In the genomic region with DNA sequence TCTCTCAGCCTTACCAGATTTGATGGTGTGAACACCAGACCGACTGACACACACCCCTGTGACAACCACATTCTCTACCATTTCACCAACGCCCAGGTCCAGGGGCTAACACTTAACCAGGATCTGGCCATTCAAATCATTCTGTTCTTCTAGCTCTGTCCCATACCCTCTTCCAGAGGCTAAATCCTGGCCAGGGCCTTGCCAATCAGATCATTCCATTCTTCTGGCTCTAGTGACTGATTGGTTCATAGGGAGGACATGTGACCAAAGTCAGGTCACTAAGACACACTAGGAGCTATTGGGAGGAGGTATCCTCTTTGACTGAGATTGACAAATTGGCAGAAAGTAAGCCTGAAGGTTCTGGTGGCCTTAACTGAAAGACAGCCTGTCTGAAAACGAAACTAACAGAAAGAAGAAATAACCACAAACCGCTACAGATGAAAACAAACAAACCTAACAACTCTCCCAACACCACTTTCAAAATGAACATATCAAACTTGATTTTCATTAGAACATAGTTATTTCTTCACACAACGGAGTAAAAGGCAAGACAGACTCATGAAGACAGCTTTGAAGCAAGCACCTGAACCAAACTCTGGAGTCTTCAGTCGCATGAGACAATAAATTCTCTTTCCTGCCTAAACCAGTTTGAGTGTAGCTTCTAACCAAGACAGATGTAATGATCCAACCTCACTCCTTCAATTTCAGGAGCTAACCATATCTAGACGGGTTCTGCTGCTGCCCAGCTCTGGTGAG, we compare ENCODE assay signal across 1 cellular context.
TF ChIP-seq lines count a peak whose summit lies in the region.

No MANE protein-coding gene starts in this region.

TF ChIP-seq in GM12878, 131 proteins besides CTCF, POLR2A, EP300 and RAD21 (continued from another document):
- TF ChIP-seq, protein P1, sequence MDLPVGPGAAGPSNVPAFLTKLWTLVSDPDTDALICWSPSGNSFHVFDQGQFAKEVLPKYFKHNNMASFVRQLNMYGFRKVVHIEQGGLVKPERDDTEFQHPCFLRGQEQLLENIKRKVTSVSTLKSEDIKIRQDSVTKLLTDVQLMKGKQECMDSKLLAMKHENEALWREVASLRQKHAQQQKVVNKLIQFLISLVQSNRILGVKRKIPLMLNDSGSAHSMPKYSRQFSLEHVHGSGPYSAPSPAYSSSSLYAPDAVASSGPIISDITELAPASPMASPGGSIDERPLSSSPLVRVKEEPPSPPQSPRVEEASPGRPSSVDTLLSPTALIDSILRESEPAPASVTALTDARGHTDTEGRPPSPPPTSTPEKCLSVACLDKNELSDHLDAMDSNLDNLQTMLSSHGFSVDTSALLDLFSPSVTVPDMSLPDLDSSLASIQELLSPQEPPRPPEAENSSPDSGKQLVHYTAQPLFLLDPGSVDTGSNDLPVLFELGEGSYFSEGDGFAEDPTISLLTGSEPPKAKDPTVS (IDR thresholded peaks at IDR 0.05; ENCODE audit: low read depth, low read length), result no peak
- TF ChIP-seq RB1 (IDR thresholded peaks at IDR 0.05; ENCODE audit: borderline replicate concordance) (no peak), HDAC6 (IDR thresholded peaks at IDR 0.05; ENCODE audit: unreplicated experiment) (no peak), WRNIP1 (IDR thresholded peaks at IDR 0.05; ENCODE audit: borderline replicate concordance, low read depth, low read length) (no peak), BCL3 (IDR thresholded peaks at IDR 0.05; ENCODE audit: borderline replicate concordance, insufficient read depth, low read depth, low read length, poor library complexity, severe bottlenecking) (no peak), EED (IDR thresholded peaks at IDR 0.05; ENCODE audit: low read depth) (0 out of 2 replicates have a peak, but pooled peaks have one; percentile 34), SREBF1 (IDR thresholded peaks at IDR 0.05; ENCODE audit: low read length) (no peak), PAX8 (IDR thresholded peaks at IDR 0.05) (no peak), ZSCAN29 (IDR thresholded peaks at IDR 0.05) (no peak), NR2F1 (conservative IDR thresholded peaks at IDR 0.05) (peak; percentile 34; the same call in 1 of the 2 replicates), IRF4 (IDR thresholded peaks at IDR 0.05; ENCODE audit: low read depth, low read length) (peak; percentile 86), MTA2 (IDR thresholded peaks at IDR 0.05; ENCODE audit: low read depth) (peak; percentile 97), RCOR1 (conservative IDR thresholded peaks at IDR 0.05; ENCODE audit: low read depth, low read length) (peak; percentile 64; the same call in 1 of the 2 replicates), RAD51 (IDR thresholded peaks at IDR 0.05) (peak; percentile 88), POU2F2 (IDR thresholded peaks at IDR 0.05; ENCODE audit: borderline replicate concordance, low read depth, low read length) (no peak), PML (IDR thresholded peaks at IDR 0.05; ENCODE audit: low read length) (no peak), NFYA (IDR thresholded peaks at IDR 0.05; ENCODE audit: borderline replicate concordance, low read depth, low read length) (peak; percentile 18; the same call in 1 of the 2 replicates), MEF2B (IDR thresholded peaks at IDR 0.05; ENCODE audit: partially characterized antibody, poor library complexity, severe bottlenecking) (peak; percentile 58), BCL11A (IDR thresholded peaks at IDR 0.05; ENCODE audit: low read depth, low read length) (peak; percentile 74), E2F4 (IDR thresholded peaks at IDR 0.05; ENCODE audit: low read depth, low read length) (no peak), FOXM1 (IDR thresholded peaks at IDR 0.05; ENCODE audit: low read depth, low read length) (0 out of 2 replicates have a peak, but pooled peaks have one; percentile 22), DPF2 (IDR thresholded peaks at IDR 0.05) (peak; percentile 89), NFIC (IDR thresholded peaks at IDR 0.05; ENCODE audit: low read depth, low read length) (peak; percentile 84; the same call in 1 of the 2 replicates), SUZ12 (IDR thresholded peaks at IDR 0.05; ENCODE audit: unreplicated experiment) (no peak), BACH1 (IDR thresholded peaks at IDR 0.05; ENCODE audit: borderline replicate concordance) (peak; percentile 36; the same call in 1 of the 2 replicates)
- TF ChIP-seq, protein P2, sequence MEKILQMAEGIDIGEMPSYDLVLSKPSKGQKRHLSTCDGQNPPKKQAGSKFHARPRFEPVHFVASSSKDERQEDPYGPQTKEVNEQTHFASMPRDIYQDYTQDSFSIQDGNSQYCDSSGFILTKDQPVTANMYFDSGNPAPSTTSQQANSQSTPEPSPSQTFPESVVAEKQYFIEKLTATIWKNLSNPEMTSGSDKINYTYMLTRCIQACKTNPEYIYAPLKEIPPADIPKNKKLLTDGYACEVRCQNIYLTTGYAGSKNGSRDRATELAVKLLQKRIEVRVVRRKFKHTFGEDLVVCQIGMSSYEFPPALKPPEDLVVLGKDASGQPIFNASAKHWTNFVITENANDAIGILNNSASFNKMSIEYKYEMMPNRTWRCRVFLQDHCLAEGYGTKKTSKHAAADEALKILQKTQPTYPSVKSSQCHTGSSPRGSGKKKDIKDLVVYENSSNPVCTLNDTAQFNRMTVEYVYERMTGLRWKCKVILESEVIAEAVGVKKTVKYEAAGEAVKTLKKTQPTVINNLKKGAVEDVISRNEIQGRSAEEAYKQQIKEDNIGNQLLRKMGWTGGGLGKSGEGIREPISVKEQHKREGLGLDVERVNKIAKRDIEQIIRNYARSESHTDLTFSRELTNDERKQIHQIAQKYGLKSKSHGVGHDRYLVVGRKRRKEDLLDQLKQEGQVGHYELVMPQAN (conservative IDR thresholded peaks at IDR 0.05), result no peak
- TF ChIP-seq, protein P3, sequence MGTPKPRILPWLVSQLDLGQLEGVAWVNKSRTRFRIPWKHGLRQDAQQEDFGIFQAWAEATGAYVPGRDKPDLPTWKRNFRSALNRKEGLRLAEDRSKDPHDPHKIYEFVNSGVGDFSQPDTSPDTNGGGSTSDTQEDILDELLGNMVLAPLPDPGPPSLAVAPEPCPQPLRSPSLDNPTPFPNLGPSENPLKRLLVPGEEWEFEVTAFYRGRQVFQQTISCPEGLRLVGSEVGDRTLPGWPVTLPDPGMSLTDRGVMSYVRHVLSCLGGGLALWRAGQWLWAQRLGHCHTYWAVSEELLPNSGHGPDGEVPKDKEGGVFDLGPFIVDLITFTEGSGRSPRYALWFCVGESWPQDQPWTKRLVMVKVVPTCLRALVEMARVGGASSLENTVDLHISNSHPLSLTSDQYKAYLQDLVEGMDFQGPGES (IDR thresholded peaks at IDR 0.05), result no peak
- TF ChIP-seq, protein P4, sequence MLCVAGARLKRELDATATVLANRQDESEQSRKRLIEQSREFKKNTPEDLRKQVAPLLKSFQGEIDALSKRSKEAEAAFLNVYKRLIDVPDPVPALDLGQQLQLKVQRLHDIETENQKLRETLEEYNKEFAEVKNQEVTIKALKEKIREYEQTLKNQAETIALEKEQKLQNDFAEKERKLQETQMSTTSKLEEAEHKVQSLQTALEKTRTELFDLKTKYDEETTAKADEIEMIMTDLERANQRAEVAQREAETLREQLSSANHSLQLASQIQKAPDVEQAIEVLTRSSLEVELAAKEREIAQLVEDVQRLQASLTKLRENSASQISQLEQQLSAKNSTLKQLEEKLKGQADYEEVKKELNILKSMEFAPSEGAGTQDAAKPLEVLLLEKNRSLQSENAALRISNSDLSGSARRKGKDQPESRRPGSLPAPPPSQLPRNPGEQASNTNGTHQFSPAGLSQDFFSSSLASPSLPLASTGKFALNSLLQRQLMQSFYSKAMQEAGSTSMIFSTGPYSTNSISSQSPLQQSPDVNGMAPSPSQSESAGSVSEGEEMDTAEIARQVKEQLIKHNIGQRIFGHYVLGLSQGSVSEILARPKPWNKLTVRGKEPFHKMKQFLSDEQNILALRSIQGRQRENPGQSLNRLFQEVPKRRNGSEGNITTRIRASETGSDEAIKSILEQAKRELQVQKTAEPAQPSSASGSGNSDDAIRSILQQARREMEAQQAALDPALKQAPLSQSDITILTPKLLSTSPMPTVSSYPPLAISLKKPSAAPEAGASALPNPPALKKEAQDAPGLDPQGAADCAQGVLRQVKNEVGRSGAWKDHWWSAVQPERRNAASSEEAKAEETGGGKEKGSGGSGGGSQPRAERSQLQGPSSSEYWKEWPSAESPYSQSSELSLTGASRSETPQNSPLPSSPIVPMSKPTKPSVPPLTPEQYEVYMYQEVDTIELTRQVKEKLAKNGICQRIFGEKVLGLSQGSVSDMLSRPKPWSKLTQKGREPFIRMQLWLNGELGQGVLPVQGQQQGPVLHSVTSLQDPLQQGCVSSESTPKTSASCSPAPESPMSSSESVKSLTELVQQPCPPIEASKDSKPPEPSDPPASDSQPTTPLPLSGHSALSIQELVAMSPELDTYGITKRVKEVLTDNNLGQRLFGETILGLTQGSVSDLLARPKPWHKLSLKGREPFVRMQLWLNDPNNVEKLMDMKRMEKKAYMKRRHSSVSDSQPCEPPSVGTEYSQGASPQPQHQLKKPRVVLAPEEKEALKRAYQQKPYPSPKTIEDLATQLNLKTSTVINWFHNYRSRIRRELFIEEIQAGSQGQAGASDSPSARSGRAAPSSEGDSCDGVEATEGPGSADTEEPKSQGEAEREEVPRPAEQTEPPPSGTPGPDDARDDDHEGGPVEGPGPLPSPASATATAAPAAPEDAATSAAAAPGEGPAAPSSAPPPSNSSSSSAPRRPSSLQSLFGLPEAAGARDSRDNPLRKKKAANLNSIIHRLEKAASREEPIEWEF (IDR thresholded peaks at IDR 0.05; ENCODE audit: insufficient replicate concordance, low read depth, low read length), result peak; percentile 49
- TF ChIP-seq, protein P5, sequence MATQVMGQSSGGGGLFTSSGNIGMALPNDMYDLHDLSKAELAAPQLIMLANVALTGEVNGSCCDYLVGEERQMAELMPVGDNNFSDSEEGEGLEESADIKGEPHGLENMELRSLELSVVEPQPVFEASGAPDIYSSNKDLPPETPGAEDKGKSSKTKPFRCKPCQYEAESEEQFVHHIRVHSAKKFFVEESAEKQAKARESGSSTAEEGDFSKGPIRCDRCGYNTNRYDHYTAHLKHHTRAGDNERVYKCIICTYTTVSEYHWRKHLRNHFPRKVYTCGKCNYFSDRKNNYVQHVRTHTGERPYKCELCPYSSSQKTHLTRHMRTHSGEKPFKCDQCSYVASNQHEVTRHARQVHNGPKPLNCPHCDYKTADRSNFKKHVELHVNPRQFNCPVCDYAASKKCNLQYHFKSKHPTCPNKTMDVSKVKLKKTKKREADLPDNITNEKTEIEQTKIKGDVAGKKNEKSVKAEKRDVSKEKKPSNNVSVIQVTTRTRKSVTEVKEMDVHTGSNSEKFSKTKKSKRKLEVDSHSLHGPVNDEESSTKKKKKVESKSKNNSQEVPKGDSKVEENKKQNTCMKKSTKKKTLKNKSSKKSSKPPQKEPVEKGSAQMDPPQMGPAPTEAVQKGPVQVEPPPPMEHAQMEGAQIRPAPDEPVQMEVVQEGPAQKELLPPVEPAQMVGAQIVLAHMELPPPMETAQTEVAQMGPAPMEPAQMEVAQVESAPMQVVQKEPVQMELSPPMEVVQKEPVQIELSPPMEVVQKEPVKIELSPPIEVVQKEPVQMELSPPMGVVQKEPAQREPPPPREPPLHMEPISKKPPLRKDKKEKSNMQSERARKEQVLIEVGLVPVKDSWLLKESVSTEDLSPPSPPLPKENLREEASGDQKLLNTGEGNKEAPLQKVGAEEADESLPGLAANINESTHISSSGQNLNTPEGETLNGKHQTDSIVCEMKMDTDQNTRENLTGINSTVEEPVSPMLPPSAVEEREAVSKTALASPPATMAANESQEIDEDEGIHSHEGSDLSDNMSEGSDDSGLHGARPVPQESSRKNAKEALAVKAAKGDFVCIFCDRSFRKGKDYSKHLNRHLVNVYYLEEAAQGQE (IDR thresholded peaks at IDR 0.05; ENCODE audit: low read depth, low read length), result no peak
